ENCODE assay signal across 25 cellular contexts in genomic region chr16:8782673-8783072, GRCh38.
"Had no signal": no experiment of that assay in that cellular context is flagged by ENCODE, and none has a peak within 500 bp of the region (broad histone marks: within the 10 kb centered on the region; RNA-seq: fewer than 3 reads in every experiment).

No MANE protein-coding gene starts in this region.

- H3K27ac Mint-ChIP-seq: memory B cell; naive thymus-derived CD4-positive, alpha-beta T cell; natural killer cell treated with Interleukin-12 subunit alpha and Interleukin-12 subunit beta and Interleukin-15 and Interleukin-18, amount 100 ng/mL, for 72 hours; progenitor cell of endocrine pancreas; type B pancreatic cell had no signal

- DNase-seq: islet precursor cell; left ventricle myocardium inferior; midbrain; mucosa of descending colon; naive thymus-derived CD4-positive, alpha-beta T cell; nucleus accumbens; pancreas; stimulated activated CD4-positive, alpha-beta T cell treated with anti-CD3 and anti-CD28 coated beads, Interleukin-12 subunit alpha, Interleukin-12 subunit beta, amount 100 ng/mL, for 4 hours; stimulated activated CD4-positive, alpha-beta T cell treated with anti-CD3 and anti-CD28 coated beads, Interleukin-15, amount 100 ng/mL, for 24 hours; stimulated activated CD4-positive, alpha-beta T cell treated with anti-CD3 and anti-CD28 coated beads, Interleukin-2, amount 100 ng/mL, for 24 hours; stimulated activated CD4-positive, alpha-beta T cell treated with anti-CD3 and anti-CD28 coated beads, Interleukin-4, amount 100 ng/mL, for 1 hour; stimulated activated naive CD4-positive, alpha-beta T cell treated with Interleukin-2 at 50 U/mL for 16 hours; stimulated activated naive CD8-positive, alpha-beta T cell treated with anti-CD3 and anti-CD28 coated beads, Interleukin-15, amount 100 ng/mL, for 72 hours; substantia nigra; uterus had no signal

- H3K4me1 ChIP-seq: left ventricle myocardium inferior, pancreas, right atrium auricular region, tibial nerve, uterus had no signal

- H3K27me3 ChIP-seq: hepatocyte, pancreas, right atrium auricular region, tibial nerve, uterus had no signal

- H3K9me3 ChIP-seq: left ventricle myocardium inferior, mucosa of descending colon, pancreas, right atrium auricular region, tibial nerve, uterus had no signal

- H2AFZ ChIP-seq: hepatocyte had no signal

- H3K27ac ChIP-seq: hepatocyte, left ventricle myocardium inferior, pancreas, right atrium auricular region, skin epidermis, tibial nerve, uterus had no signal

- H3K36me3 ChIP-seq: left ventricle myocardium inferior, right atrium auricular region, uterus had no signal

- H3K4me2 ChIP-seq: hepatocyte had no signal

- H3K4me1 Mint-ChIP-seq: memory B cell; naive thymus-derived CD4-positive, alpha-beta T cell; stimulated activated naive CD8-positive, alpha-beta T cell treated with anti-CD3 and anti-CD28 coated beads, Interleukin-15, amount 100 ng/mL, for 72 hours had no signal

- H3K4me3 ChIP-seq: hepatocyte, left ventricle myocardium inferior, lung, mucosa of descending colon, pancreas, right atrium auricular region, skin epidermis, tibial nerve, uterus had no signal

- H3K9me3 Mint-ChIP-seq: memory B cell; naive thymus-derived CD4-positive, alpha-beta T cell; natural killer cell treated with Interleukin-12 subunit alpha and Interleukin-12 subunit beta and Interleukin-15 and Interleukin-18, amount 100 ng/mL, for 72 hours; stimulated activated naive CD8-positive, alpha-beta T cell treated with anti-CD3 and anti-CD28 coated beads, Interleukin-15, amount 100 ng/mL, for 72 hours; type B pancreatic cell had no signal

- H3K36me3 Mint-ChIP-seq: natural killer cell treated with Interleukin-12 subunit alpha and Interleukin-12 subunit beta and Interleukin-15 and Interleukin-18, amount 100 ng/mL, for 72 hours had no signal

- ATAC-seq: mucosa of descending colon; naive thymus-derived CD4-positive, alpha-beta T cell; natural killer cell treated with Interleukin-12 subunit alpha and Interleukin-12 subunit beta and Interleukin-15 and Interleukin-18, amount 100 ng/mL, for 72 hours; pancreas; sciatic nerve; stimulated activated naive CD8-positive, alpha-beta T cell treated with anti-CD3 and anti-CD28 coated beads, Interleukin-15, amount 100 ng/mL, for 72 hours had no signal

- H3K79me2 ChIP-seq: hepatocyte had no signal

- H3K27me3 Mint-ChIP-seq: memory B cell; naive thymus-derived CD4-positive, alpha-beta T cell; natural killer cell treated with Interleukin-12 subunit alpha and Interleukin-12 subunit beta and Interleukin-15 and Interleukin-18, amount 100 ng/mL, for 72 hours; progenitor cell of endocrine pancreas; stimulated activated naive CD8-positive, alpha-beta T cell treated with anti-CD3 and anti-CD28 coated beads, Interleukin-15, amount 100 ng/mL, for 72 hours; type B pancreatic cell had no signal

- H3K4me3 Mint-ChIP-seq: memory B cell; naive thymus-derived CD4-positive, alpha-beta T cell; natural killer cell treated with Interleukin-12 subunit alpha and Interleukin-12 subunit beta and Interleukin-15 and Interleukin-18, amount 100 ng/mL, for 72 hours; stimulated activated naive CD8-positive, alpha-beta T cell treated with anti-CD3 and anti-CD28 coated beads, Interleukin-15, amount 100 ng/mL, for 72 hours; type B pancreatic cell had no signal
